1 cellular context compared by ENCODE assay signal in genomic region chr20:266604-267562, GRCh38.
TF ChIP-seq lines count a peak whose summit lies in the region.

No MANE protein-coding gene starts in this region.

TF ChIP-seq in HepG2, 621 proteins besides CTCF, POLR2A, EP300 and RAD21 (continued from another document and continues in another):
- peak; percentile 97 for TF ChIP-seq ZNF891 (CRISPR knock-in tag; IDR thresholded peaks at IDR 0.05)
- TF ChIP-seq CREBL2 (CRISPR knock-in tag; IDR thresholded peaks at IDR 0.05; ENCODE audit: borderline replicate concordance): peak; percentile 75; the same call in 1 of the 2 replicates
- TF ChIP-seq ARID3A (IDR thresholded peaks at IDR 0.05; ENCODE audit: low read depth, low read length): peak; percentile 72; the same call in 1 of the 2 replicates
- TF ChIP-seq CHD4 (IDR thresholded peaks at IDR 0.05; ENCODE audit: borderline replicate concordance, low read length): no peak
- peak; percentile 33 for TF ChIP-seq ZFP36 (IDR thresholded peaks at IDR 0.05; ENCODE audit: borderline replicate concordance, low read depth, low read length, partially characterized antibody)
- peak; percentile 94 for TF ChIP-seq ZNF780A (CRISPR knock-in tag; IDR thresholded peaks at IDR 0.05)
- no peak for TF ChIP-seq MTA3 (CRISPR knock-in tag; IDR thresholded peaks at IDR 0.05)
- TF ChIP-seq TARDBP (CRISPR knock-in tag; IDR thresholded peaks at IDR 0.05): peak; percentile 77
- TF ChIP-seq ZNF510 (CRISPR knock-in tag; IDR thresholded peaks at IDR 0.05; ENCODE audit: low read depth): peak; percentile 84; the same call in 1 of the 2 replicates
- peak; percentile 94 for TF ChIP-seq BRF2 (CRISPR knock-in tag; IDR thresholded peaks at IDR 0.05)
- TF ChIP-seq ZNF382 (CRISPR knock-in tag; IDR thresholded peaks at IDR 0.05; ENCODE audit: borderline replicate concordance): no peak
- peak; percentile 79 for TF ChIP-seq HDAC2 (CRISPR knock-in tag; IDR thresholded peaks at IDR 0.05)
- TF ChIP-seq BHLHE40 (IDR thresholded peaks at IDR 0.05; ENCODE audit: low read length): peak; percentile 47
- TF ChIP-seq ELF1 (CRISPR knock-in tag; IDR thresholded peaks at IDR 0.05): peak; percentile 49; the same call in 1 of the 2 replicates
- peak; percentile 92 for TF ChIP-seq ARHGAP35 (CRISPR knock-in tag; IDR thresholded peaks at IDR 0.05; ENCODE audit: borderline replicate concordance)
- TF ChIP-seq SATB2 (CRISPR knock-in tag; IDR thresholded peaks at IDR 0.05): peak; percentile 91
- peak; percentile 83 for TF ChIP-seq GABPB1 (CRISPR knock-in tag; IDR thresholded peaks at IDR 0.05)
- TF ChIP-seq MIXL1 (CRISPR knock-in tag; IDR thresholded peaks at IDR 0.05): peak; percentile 90
- peak; percentile 94 for TF ChIP-seq SALL1 (CRISPR knock-in tag; IDR thresholded peaks at IDR 0.05)
- TF ChIP-seq ZNF607 (CRISPR knock-in tag; IDR thresholded peaks at IDR 0.05; ENCODE audit: borderline replicate concordance): peak; percentile 97
- peak; percentile 88 for TF ChIP-seq ZNF276 (CRISPR knock-in tag; IDR thresholded peaks at IDR 0.05; ENCODE audit: low read depth)
- TF ChIP-seq ETV5 (CRISPR knock-in tag; IDR thresholded peaks at IDR 0.05; ENCODE audit: borderline replicate concordance): peak; percentile 62
- no peak for TF ChIP-seq ZMAT5 (CRISPR knock-in tag; IDR thresholded peaks at IDR 0.05; ENCODE audit: borderline replicate concordance, low read depth)
- TF ChIP-seq PHB2 (IDR thresholded peaks at IDR 0.05; ENCODE audit: partially characterized antibody): no peak
- TF ChIP-seq KAT2B (IDR thresholded peaks at IDR 0.05; ENCODE audit: borderline replicate concordance, low read depth, low read length): no peak
- peak; percentile 83 for TF ChIP-seq DMTF1 (CRISPR knock-in tag; IDR thresholded peaks at IDR 0.05)
- peak; percentile 99 for TF ChIP-seq NAIF1 (CRISPR knock-in tag; IDR thresholded peaks at IDR 0.05; ENCODE audit: borderline replicate concordance)
- no peak for TF ChIP-seq CENPT (CRISPR knock-in tag; IDR thresholded peaks at IDR 0.05; ENCODE audit: low read depth)
- TF ChIP-seq REXO4 (CRISPR knock-in tag; IDR thresholded peaks at IDR 0.05; ENCODE audit: borderline replicate concordance): peak; percentile 92; the same call in 1 of the 2 replicates
- 0 out of 2 replicates have a peak, but pooled peaks have one; percentile 72 for TF ChIP-seq EZH2 (conservative IDR thresholded peaks at IDR 0.05; ENCODE audit: low read depth, low read length)
- TF ChIP-seq IKZF4 (CRISPR knock-in tag; IDR thresholded peaks at IDR 0.05; ENCODE audit: borderline replicate concordance, low read depth, not compliant biosample characterization): peak; percentile 72
- TF ChIP-seq ZNF44 (CRISPR knock-in tag; IDR thresholded peaks at IDR 0.05): no peak
- peak; percentile 80 for TF ChIP-seq ZSCAN22 (CRISPR knock-in tag; IDR thresholded peaks at IDR 0.05)
- TF ChIP-seq HOXA9 (CRISPR knock-in tag; IDR thresholded peaks at IDR 0.05; ENCODE audit: borderline replicate concordance): peak; percentile 95
- peak; percentile 47; the same call in 1 of the 2 replicates for TF ChIP-seq PAXIP1 (CRISPR knock-in tag; conservative IDR thresholded peaks at IDR 0.05)
- peak; percentile 94 for TF ChIP-seq ZNF552 (CRISPR knock-in tag; IDR thresholded peaks at IDR 0.05; ENCODE audit: borderline replicate concordance)
- no peak for TF ChIP-seq ZBTB39 (CRISPR knock-in tag; IDR thresholded peaks at IDR 0.05)
- peak; percentile 45; the same call in 1 of the 2 replicates for TF ChIP-seq RARA (CRISPR knock-in tag; IDR thresholded peaks at IDR 0.05)
- no peak; the same call in 1 of the 2 replicates for TF ChIP-seq ZFAT (CRISPR knock-in tag; conservative IDR thresholded peaks at IDR 0.05)
- TF ChIP-seq ZNF639 (CRISPR knock-in tag; conservative IDR thresholded peaks at IDR 0.05): peak; percentile 50; the same call in 1 of the 2 replicates
- peak; percentile 87 for TF ChIP-seq YEATS2 (CRISPR knock-in tag; IDR thresholded peaks at IDR 0.05; ENCODE audit: borderline replicate concordance)
- TF ChIP-seq GLMP (CRISPR knock-in tag; IDR thresholded peaks at IDR 0.05; ENCODE audit: borderline replicate concordance): no peak
- peak; percentile 27; the same call in 1 of the 2 replicates for TF ChIP-seq HCFC1 (IDR thresholded peaks at IDR 0.05; ENCODE audit: low read depth, low read length)
- peak; percentile 81; the same call in 1 of the 2 replicates for TF ChIP-seq ZNF576 (CRISPR knock-in tag; IDR thresholded peaks at IDR 0.05)
- TF ChIP-seq WIZ (CRISPR knock-in tag; IDR thresholded peaks at IDR 0.05): peak; percentile 93
- TF ChIP-seq ASH2L (IDR thresholded peaks at IDR 0.05; ENCODE audit: insufficient read length, low read depth, low read length): peak; percentile 72
- 0 out of 2 replicates have a peak, but pooled peaks have one; percentile 95 for TF ChIP-seq ZNF256 (CRISPR knock-in tag; conservative IDR thresholded peaks at IDR 0.05)
